In genomic region chr18:59954746-59955145, GRCh38 we compare ENCODE assay signal across 1 cellular context.
TF ChIP-seq lines count a peak whose summit lies in the region.

No MANE protein-coding gene starts in this region.

TF ChIP-seq in SK-N-SH, 30 proteins besides CTCF, POLR2A, EP300 and RAD21 (continued from another document):
- TF ChIP-seq, protein P1, sequence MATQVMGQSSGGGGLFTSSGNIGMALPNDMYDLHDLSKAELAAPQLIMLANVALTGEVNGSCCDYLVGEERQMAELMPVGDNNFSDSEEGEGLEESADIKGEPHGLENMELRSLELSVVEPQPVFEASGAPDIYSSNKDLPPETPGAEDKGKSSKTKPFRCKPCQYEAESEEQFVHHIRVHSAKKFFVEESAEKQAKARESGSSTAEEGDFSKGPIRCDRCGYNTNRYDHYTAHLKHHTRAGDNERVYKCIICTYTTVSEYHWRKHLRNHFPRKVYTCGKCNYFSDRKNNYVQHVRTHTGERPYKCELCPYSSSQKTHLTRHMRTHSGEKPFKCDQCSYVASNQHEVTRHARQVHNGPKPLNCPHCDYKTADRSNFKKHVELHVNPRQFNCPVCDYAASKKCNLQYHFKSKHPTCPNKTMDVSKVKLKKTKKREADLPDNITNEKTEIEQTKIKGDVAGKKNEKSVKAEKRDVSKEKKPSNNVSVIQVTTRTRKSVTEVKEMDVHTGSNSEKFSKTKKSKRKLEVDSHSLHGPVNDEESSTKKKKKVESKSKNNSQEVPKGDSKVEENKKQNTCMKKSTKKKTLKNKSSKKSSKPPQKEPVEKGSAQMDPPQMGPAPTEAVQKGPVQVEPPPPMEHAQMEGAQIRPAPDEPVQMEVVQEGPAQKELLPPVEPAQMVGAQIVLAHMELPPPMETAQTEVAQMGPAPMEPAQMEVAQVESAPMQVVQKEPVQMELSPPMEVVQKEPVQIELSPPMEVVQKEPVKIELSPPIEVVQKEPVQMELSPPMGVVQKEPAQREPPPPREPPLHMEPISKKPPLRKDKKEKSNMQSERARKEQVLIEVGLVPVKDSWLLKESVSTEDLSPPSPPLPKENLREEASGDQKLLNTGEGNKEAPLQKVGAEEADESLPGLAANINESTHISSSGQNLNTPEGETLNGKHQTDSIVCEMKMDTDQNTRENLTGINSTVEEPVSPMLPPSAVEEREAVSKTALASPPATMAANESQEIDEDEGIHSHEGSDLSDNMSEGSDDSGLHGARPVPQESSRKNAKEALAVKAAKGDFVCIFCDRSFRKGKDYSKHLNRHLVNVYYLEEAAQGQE (IDR thresholded peaks at IDR 0.05; ENCODE audit: low read depth, low read length) = no peak
- TF ChIP-seq USF2 (IDR thresholded peaks at IDR 0.05; ENCODE audit: borderline replicate concordance, low read depth, low read length) = no peak
- no peak for TF ChIP-seq GABPA (IDR thresholded peaks at IDR 0.05; ENCODE audit: low read depth)
- no peak for TF ChIP-seq IRF3 (IDR thresholded peaks at IDR 0.05; ENCODE audit: low read depth, low read length)
- TF ChIP-seq PBX3 (IDR thresholded peaks at IDR 0.05) = peak; percentile 46
